17 cellular contexts compared by ENCODE assay signal in the genomic region with DNA sequence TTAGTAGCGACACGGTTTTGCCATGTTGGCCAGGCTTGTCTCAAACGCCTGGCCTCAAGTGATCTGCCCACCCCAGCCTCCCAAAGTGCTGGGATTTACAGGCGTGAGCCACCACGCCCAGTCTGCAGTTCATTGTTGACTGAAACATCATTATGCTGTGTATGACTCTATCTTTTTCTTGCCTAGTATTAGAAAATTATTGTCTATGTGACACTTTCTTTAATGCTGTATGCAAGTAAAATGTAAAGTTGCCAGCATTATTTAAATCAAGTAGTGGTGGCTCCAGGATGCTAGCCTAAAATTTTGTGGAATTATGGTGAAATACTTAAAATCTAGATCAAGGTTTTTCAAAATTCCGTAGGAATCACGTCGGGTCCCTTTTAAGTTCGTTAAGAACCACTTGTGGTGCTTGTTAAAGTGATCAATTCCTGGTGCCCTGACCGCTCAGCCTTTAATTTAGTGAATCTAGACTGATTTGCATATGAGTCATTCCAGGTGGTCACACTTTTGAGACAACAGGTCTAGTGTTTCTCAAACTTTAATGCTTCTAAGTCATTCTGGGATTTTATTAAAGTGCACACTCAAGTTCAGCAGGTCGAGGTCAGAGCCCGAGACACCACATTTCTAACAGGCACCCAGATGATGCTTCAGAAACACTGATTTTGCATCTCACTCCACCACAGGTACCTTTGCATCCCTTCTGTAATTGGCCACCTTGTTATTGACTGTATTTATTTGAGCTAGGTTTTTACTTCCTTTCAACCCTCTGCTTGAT.
DNase-seq lines count a peak whose midpoint lies in the region; ATAC-seq and TF ChIP-seq lines count a peak whose summit lies in the region.
"Had no signal": no experiment of that assay in that cellular context is flagged by ENCODE, and none has a peak within 500 bp of the region (broad histone marks: within the 10 kb centered on the region; RNA-seq: fewer than 3 reads in every experiment).

No MANE protein-coding gene starts in this region.

- H3K27me3 Mint-ChIP-seq in neural crest cell (ENCODE audit: low read depth) (no peaks in the 10 kb centered on the region), T-helper 17 cell (no peaks in the 10 kb centered on the region)
- H3K27me3 Mint-ChIP-seq: activated CD4-positive, alpha-beta T cell treated with anti-CD3 and anti-CD28 coated beads, Interleukin-2, amount 10 ng/mL, durations not matched to agents 7 days and 5 days had no signal

- H3K9me3 Mint-ChIP-seq in neural crest cell, result peaks cover 5% of the 10 kb centered on the region
- H3K9me3 Mint-ChIP-seq: activated CD4-positive, alpha-beta T cell treated with anti-CD3 and anti-CD28 coated beads, Interleukin-2, amount 10 ng/mL, durations not matched to agents 7 days and 5 days had no signal

- no peak for TF ChIP-seq CTCF in neural crest cell (conservative IDR thresholded peaks at IDR 0.05)

- H3K4me1 Mint-ChIP-seq in neural crest cell (peaks cover under 1% of the 10 kb centered on the region), T-helper 17 cell (no peaks in the 10 kb centered on the region)
- H3K4me1 Mint-ChIP-seq: activated CD4-positive, alpha-beta T cell treated with anti-CD3 and anti-CD28 coated beads, Interleukin-2, amount 10 ng/mL, durations not matched to agents 7 days and 5 days had no signal

- DNase-seq in neural crest cell (ENCODE audit: low read depth, low spot score) (no peak), T-helper 17 cell (no peak), cortex of kidney (lab: John Stamatoyannopoulos, UW) (no peak), NCI-H226 (no peak), DMS53 treated with DMSO at 0.1 percent for 48 hours (lab: John Stamatoyannopoulos, UW; ENCODE audit: unreplicated experiment) (no peak)
- DNase-seq: activated CD4-positive, alpha-beta T cell treated with anti-CD3 and anti-CD28 coated beads, Interleukin-2, amount 10 ng/mL, durations not matched to agents 7 days and 5 days; activated naive CD4-positive, alpha-beta T cell treated with anti-CD3 and anti-CD28 coated beads, Interleukin-2, amount 50 U/mL, for 16 hours; AML-193; gastrocnemius medialis; GF-D8; NCI-H2081; ovary; PC-3; stimulated activated CD4-positive, alpha-beta T cell treated with anti-CD3 and anti-CD28 coated beads, Interleukin-2, amount 100 ng/mL, for 48 hours had no signal

- H3K4me3 Mint-ChIP-seq in neural crest cell (no peak overlapping the region), T-helper 17 cell (no peak overlapping the region)
- H3K4me3 Mint-ChIP-seq: activated CD4-positive, alpha-beta T cell treated with anti-CD3 and anti-CD28 coated beads, Interleukin-2, amount 10 ng/mL, durations not matched to agents 7 days and 5 days had no signal

- H3K36me3 Mint-ChIP-seq in neural crest cell (ENCODE audit: low read depth) (peaks cover 18% of the 10 kb centered on the region), T-helper 17 cell (ENCODE audit: low read depth) (peaks cover 2% of the 10 kb centered on the region)

- peak; percentile 65 for ATAC-seq in GM18508 (IDR thresholded peaks at IDR 0.05; ENCODE audit: insufficient read depth, unreplicated experiment)
- peak; percentile 66 for ATAC-seq in GM19468 (IDR thresholded peaks at IDR 0.05; ENCODE audit: extremely low read depth, unreplicated experiment)
- peak; percentile 62 for ATAC-seq in HG03159 (IDR thresholded peaks at IDR 0.05; ENCODE audit: unreplicated experiment)
- ATAC-seq in T-helper 17 cell, result no peak
- ATAC-seq: gastrocnemius medialis, PC-3 had no signal

- H3K27ac Mint-ChIP-seq in neural crest cell (ENCODE audit: unreplicated experiment) (peak overlapping the region; percentile 79), T-helper 17 cell (no peak overlapping the region)
- H3K27ac Mint-ChIP-seq: activated CD4-positive, alpha-beta T cell treated with anti-CD3 and anti-CD28 coated beads, Interleukin-2, amount 10 ng/mL, durations not matched to agents 7 days and 5 days had no signal

- no peaks in the 10 kb centered on the region for H3K9me3 ChIP-seq in T-helper 17 cell (ENCODE audit: control insufficient read depth, low read length, poor library complexity, severe bottlenecking)
- H3K9me3 ChIP-seq: gastrocnemius medialis, ovary had no signal
